In genomic region chrX:149540621-149541520, GRCh38 we compare ENCODE assay signal across 8 cellular contexts. TPM values are rescaled to one million over a fixed set of nuclear protein-coding genes. Genes with fewer than 3 reads are reported as not detected.
DNase-seq lines count a peak whose midpoint lies in the region; TF ChIP-seq lines count a peak whose summit lies in the region.

Gene EOLA1, plus strand, starts transcription at chrX:149541012. Its CDS starts 4,619 bp downstream, at chrX:149545631.

- no peaks in the 10 kb centered on the region for H3K79me1 ChIP-seq in mesendoderm (ENCODE audit: low read length)

- H2AK5ac ChIP-seq in mesendoderm (ENCODE audit: low read length): no peak within 1 kb of the TSS

- POLR2A ChIA-PET in activated CD8-positive, alpha-beta memory T cell treated with anti-CD3 and anti-CD28 coated beads for 36 hours (lab: Charles Lee): interaction anchor here (0.6 to 2.5 kb wide), 5 partner anchors 10 to 1641 kb away, joined by 3 to 10 read pairs (median 5); partner anchors contain the start of gene IDS

- H3K79me2 ChIP-seq in mesendoderm (ENCODE audit: control insufficient read depth, insufficient read depth, low read length): no peaks in the 10 kb centered on the region

- no peak within 1 kb of the TSS for H2BK5ac ChIP-seq in mesendoderm (ENCODE audit: low read length)

- H3K36me3 ChIP-seq in mesendoderm (ENCODE audit: control insufficient read depth, insufficient read depth, low read length): no peaks in the 10 kb centered on the region

- H3K9ac ChIP-seq in mesendoderm (ENCODE audit: low read length): peak within 1 kb of the TSS; percentile 59

- H2BK120ac ChIP-seq in mesendoderm (ENCODE audit: low read depth, low read length): no peak within 1 kb of the TSS

- H3K4me3 ChIP-seq in mesendoderm (ENCODE audit: low read length): peak within 1 kb of the TSS; percentile 24

- no peak for TF ChIP-seq CTCF in GM20000 (IDR thresholded peaks at IDR 0.05; ENCODE audit: extremely low read depth, missing control alignments)

- H3K27ac ChIP-seq in mesendoderm (ENCODE audit: low read depth, low read length): peak within 1 kb of the TSS; percentile 60

- peak within 1 kb of the TSS; percentile 80 for H3K4me2 ChIP-seq in mesendoderm (ENCODE audit: low read length)

- no peak within 1 kb of the TSS for H2BK15ac ChIP-seq in mesendoderm (replicated peaks; ENCODE audit: low read depth)

- H3K56ac ChIP-seq in mesendoderm (ENCODE audit: low read length): peak within 1 kb of the TSS; percentile 80

- H4K5ac ChIP-seq in mesendoderm (ENCODE audit: low read length): no peak within 1 kb of the TSS

- DNase-seq in CMK (ENCODE audit: low read depth) (peak; percentile 88), GM20000 (ENCODE audit: low spot score) (peak; percentile 55), HS-5 (ENCODE audit: low read depth) (peak; percentile 79), mesendoderm (peak; percentile 94)
- peak; percentile 87 for DNase-seq in NK-92 treated with Interleukin-12 subunit alpha and Interleukin-12 subunit beta, amount 100 ng/mL, for 24 hours (lab: John Stamatoyannopoulos, UW)
- peak; percentile 85 for DNase-seq in effector CD8-positive, alpha-beta T cell (lab: John Stamatoyannopoulos, UW)
- peak; percentile 77 for DNase-seq in stimulated activated CD8-positive, alpha-beta memory T cell treated with anti-CD3 and anti-CD28 coated beads, Interleukin-12 subunit alpha, Interleukin-12 subunit beta, amount 100 ng/mL, for 4 hours (ENCODE audit: low read depth)

- H3K4ac ChIP-seq in mesendoderm (ENCODE audit: low read depth, low read length): no peak within 1 kb of the TSS

- H3K27me3 ChIP-seq in mesendoderm (ENCODE audit: insufficient read depth, low read length, poor library complexity): no peaks in the 10 kb centered on the region

- H3K18ac ChIP-seq in mesendoderm (ENCODE audit: low read length): peak within 1 kb of the TSS; percentile 81

- no peak within 1 kb of the TSS for H4K8ac ChIP-seq in mesendoderm (ENCODE audit: low read depth, low read length)

- no peak within 1 kb of the TSS for H3K23ac ChIP-seq in mesendoderm (ENCODE audit: low read length)

- CTCF ChIA-PET in activated CD8-positive, alpha-beta memory T cell treated with anti-CD3 and anti-CD28 coated beads for 36 hours (lab: Charles Lee): interaction anchor here (0.6 to 1.0 kb wide), 2 partner anchors 36 to 1177 kb away, joined by 5 to 6 read pairs; partner anchors contain the start of gene IDS

- no peaks in the 10 kb centered on the region for H3K4me1 ChIP-seq in mesendoderm (ENCODE audit: control insufficient read depth, low read depth, low read length)

- no CpG with 5 or more reads among the region's 71 CpGs for WGBS in mesendoderm (ENCODE audit: extremely low coverage, insufficient coverage, low lambda C conversion rate)

RNA-seq across cellular contexts. Expression of gene EOLA1, which starts in this region (rescaled TPM):
- 10 to 100 TPM; 31.3 to 33.4 TPM for total RNA-seq in activated CD8-positive, alpha-beta memory T cell treated with anti-CD3 and anti-CD28 coated beads for 36 hours
- 3.6 TPM for polyA plus RNA-seq in mesendoderm (2013, experiment 1 of 2)
- polyA plus RNA-seq in mesendoderm (2013, experiment 2 of 2): 3.3 TPM

Comparison
In these comparisons a context has a peak if more than half of its experiments do, and no peak if none do; other contexts are left out.
1. Peak in every context shown above with its lines: DNase-seq, H3K4me3 ChIP-seq and H3K27ac ChIP-seq.